Comparison of ENCODE assay signal across 20 cellular contexts in the genomic region with DNA sequence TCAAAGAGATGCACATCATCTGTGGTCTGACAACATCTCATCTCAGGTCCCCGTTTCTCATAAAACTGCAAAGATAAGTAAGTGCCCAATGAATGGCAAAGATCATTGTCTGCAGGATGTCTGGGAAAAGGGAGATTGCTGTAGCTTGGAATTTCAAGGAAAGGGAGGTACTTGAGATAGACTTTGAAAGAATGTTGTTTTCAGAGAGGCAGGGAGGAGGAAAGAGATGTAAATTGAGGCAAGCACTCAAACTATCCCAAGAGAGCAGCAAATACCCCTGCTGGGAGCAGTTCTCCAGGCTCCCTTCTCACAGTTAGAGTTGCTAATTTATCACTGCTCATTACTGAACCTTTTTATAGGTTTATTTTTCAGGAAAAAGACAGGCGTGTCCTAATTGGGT.
DNase-seq lines count a peak whose midpoint lies in the region; ATAC-seq, FAIRE-seq and TF ChIP-seq lines count a peak whose summit lies in the region.
"Had no signal": no experiment of that assay in that cellular context is flagged by ENCODE, and none has a peak within 500 bp of the region (broad histone marks: within the 10 kb centered on the region; RNA-seq: fewer than 3 reads in every experiment).

No MANE protein-coding gene starts in this region.

- H3K79me2 ChIP-seq in endothelial cell of umbilical vein (ENCODE audit: control insufficient read depth, insufficient read depth, low read length) (no peaks in the 10 kb centered on the region), mesendoderm (ENCODE audit: control insufficient read depth, insufficient read depth, low read length) (no peaks in the 10 kb centered on the region)

- no peaks in the 10 kb centered on the region for H3K4me1 Mint-ChIP-seq in activated CD4-positive, alpha-beta T cell treated with anti-CD3 and anti-CD28 coated beads, Interleukin-2, amount 10 ng/mL, durations not matched to agents 7 days and 5 days

- TF ChIP-seq POLR2A in endothelial cell of umbilical vein (IDR thresholded peaks at IDR 0.05; ENCODE audit: low read depth, low read length) = no peak

- no peaks in the 10 kb centered on the region for H3K9me1 ChIP-seq in endothelial cell of umbilical vein (replicated peaks; ENCODE audit: control insufficient read depth, extremely low read depth, insufficient read depth, low read length)

- no peaks in the 10 kb centered on the region for H3K36me3 Mint-ChIP-seq in activated CD4-positive, alpha-beta T cell treated with anti-CD3 and anti-CD28 coated beads, Interleukin-2, amount 10 ng/mL, durations not matched to agents 7 days and 5 days (ENCODE audit: low read depth)

- H3K23ac ChIP-seq in mesendoderm (ENCODE audit: low read length) = no peak overlapping the region

- CTCF ChIA-PET in endothelial cell of umbilical vein (lab: Charles Lee) = interaction anchor here (1.6 kb wide), 1 partner anchor 17 kb away, joined by 3 read pairs; no protein-coding TSS in a partner anchor
- CTCF ChIA-PET in activated CD4-positive, alpha-beta T cell treated with anti-CD3 and anti-CD28 coated beads, Interleukin-2, amount 10 ng/mL, durations not matched to agents 7 days and 5 days (lab: Charles Lee) = no interaction called here

- H3K4ac ChIP-seq in mesendoderm (ENCODE audit: low read depth, low read length) = no peak overlapping the region

- H4K5ac ChIP-seq in mesendoderm (ENCODE audit: low read length) = no peak overlapping the region

- H3K79me1 ChIP-seq in mesendoderm (ENCODE audit: low read length) = no peaks in the 10 kb centered on the region

- H3K4me3 ChIP-seq in HUES64 (ENCODE audit: low read length) (peak overlapping the region; percentile 13; the same call in 1 of the 2 replicates), endothelial cell of umbilical vein (replicated peaks in 1 of 3; ENCODE audit: insufficient read depth in 1 of 3, low read depth in 1 of 3, low read length in 3 of 3) (no peak overlapping the region), mesendoderm (ENCODE audit: low read length) (no peak overlapping the region), heart right ventricle (no peak overlapping the region)
- H3K4me3 ChIP-seq: GM12878, MG63, PC-9 had no signal

- dilution Hi-C loops in endothelial cell of umbilical vein (cut with MboI; ENCODE audit: extremely low pct_ligation_motif_present, low sequenced_read_pairs) = no loop called here

- no peak overlapping the region for H2BK15ac ChIP-seq in mesendoderm (replicated peaks; ENCODE audit: low read depth)

- POLR2A ChIA-PET in endothelial cell of umbilical vein (lab: Charles Lee) = no interaction called here
- POLR2A ChIA-PET in activated CD4-positive, alpha-beta T cell treated with anti-CD3 and anti-CD28 coated beads, Interleukin-2, amount 10 ng/mL, durations not matched to agents 7 days and 5 days (lab: Charles Lee) = no interaction called here

- peak overlapping the region; percentile 66 for H3K9ac ChIP-seq in HUES64 (ENCODE audit: low read depth, low read length)
- H3K9ac ChIP-seq in endothelial cell of umbilical vein (replicated peaks; ENCODE audit: extremely low read depth, insufficient read depth, low read length) = no peak overlapping the region
- peak overlapping the region; percentile 7 for H3K9ac ChIP-seq in mesendoderm (ENCODE audit: low read length)
- H3K9ac ChIP-seq: KMS-11 had no signal

- H3K4me3 Mint-ChIP-seq in activated CD4-positive, alpha-beta T cell treated with anti-CD3 and anti-CD28 coated beads, Interleukin-2, amount 10 ng/mL, durations not matched to agents 7 days and 5 days = no peak overlapping the region

- DNase-seq in endothelial cell of umbilical vein (ENCODE audit: low read depth, low spot score) (peak; percentile 11), mesendoderm (peak; percentile 95), D721Med (ENCODE audit: insufficient read length, low spot score) (no peak), heart right ventricle (no peak)
- no peak for DNase-seq in activated CD4-positive, alpha-beta T cell treated with anti-CD3 and anti-CD28 coated beads, Interleukin-2, amount 10 ng/mL, durations not matched to agents 7 days and 5 days
- DNase-seq in activated CD8-positive, alpha-beta memory T cell treated with anti-CD3 and anti-CD28 coated beads, Interleukin-2, amount 50 U/mL, for 4 hours = no peak
- DNase-seq: COR-L47, MG63, NCI-H1105, NCI-H1694 treated with DMSO at 0.1 percent for 48 hours, NCI-H345, PC-9 had no signal

- H3K4me1 ChIP-seq in HUES64 (ENCODE audit: insufficient read depth, low read length) (peaks cover 67% of the 10 kb centered on the region), endothelial cell of umbilical vein (ENCODE audit: control insufficient read depth, extremely low read depth, insufficient read depth, low read length) (no peaks in the 10 kb centered on the region), mesendoderm (ENCODE audit: control insufficient read depth, low read depth, low read length) (peaks cover 7% of the 10 kb centered on the region), heart right ventricle (peaks cover 0 to 11% (median 0%) of the 10 kb centered on the region in 9 donors)

- no peak overlapping the region for H3K18ac ChIP-seq in mesendoderm (ENCODE audit: low read length)

- peak overlapping the region; percentile 68 for H2BK5ac ChIP-seq in mesendoderm (ENCODE audit: low read length)

- peaks cover 2% of the 10 kb centered on the region for H3K27me3 Mint-ChIP-seq in activated CD4-positive, alpha-beta T cell treated with anti-CD3 and anti-CD28 coated beads, Interleukin-2, amount 10 ng/mL, durations not matched to agents 7 days and 5 days

- H3K27me3 ChIP-seq in HUES64 (ENCODE audit: insufficient read depth, low read length) = no peaks in the 10 kb centered on the region
- H3K27me3 ChIP-seq in endothelial cell of umbilical vein (ENCODE audit: control insufficient read depth in 2 of 2, insufficient read depth in 2 of 2, low read length in 2 of 2) = peaks cover 0 to 10% of the 10 kb centered on the region in 2 experiments
- no peaks in the 10 kb centered on the region for H3K27me3 ChIP-seq in mesendoderm (ENCODE audit: insufficient read depth, low read length, poor library complexity)
- no peaks in the 10 kb centered on the region for H3K27me3 ChIP-seq in heart right ventricle
- H3K27me3 ChIP-seq: MG63 had no signal

- FAIRE-seq in endothelial cell of umbilical vein (lab: Jason Lieb, UNC) (peak; percentile 38), D721Med (lab: Jason Lieb, UNC) (no peak)
- FAIRE-seq: GM12878, GM19239, HepG2 had no signal

- H3K9me3 ChIP-seq in HUES64 (ENCODE audit: insufficient read depth, low read depth, low read length) (no peaks in the 10 kb centered on the region), endothelial cell of umbilical vein (replicated peaks; ENCODE audit: control insufficient read depth, insufficient read depth, low read length) (no peaks in the 10 kb centered on the region), heart right ventricle (no peaks in the 10 kb centered on the region)
- H3K9me3 ChIP-seq: MG63 had no signal

- H3K56ac ChIP-seq in mesendoderm (ENCODE audit: low read length) = peak overlapping the region; percentile 45

- H3K4me2 ChIP-seq in endothelial cell of umbilical vein (ENCODE audit: insufficient read depth, low read length) = no peak overlapping the region
- H3K4me2 ChIP-seq in mesendoderm (ENCODE audit: low read length) = no peak overlapping the region
- H3K4me2 ChIP-seq: KMS-11, PC-9 had no signal

- H3K27ac Mint-ChIP-seq in activated CD4-positive, alpha-beta T cell treated with anti-CD3 and anti-CD28 coated beads, Interleukin-2, amount 10 ng/mL, durations not matched to agents 7 days and 5 days = no peak overlapping the region

- H3K36me3 ChIP-seq in HUES64 (ENCODE audit: insufficient read depth, low read length) = no peaks in the 10 kb centered on the region
- no peaks in the 10 kb centered on the region for H3K36me3 ChIP-seq in endothelial cell of umbilical vein (ENCODE audit: control insufficient read depth in 2 of 2, extremely low read depth in 1 of 2, insufficient read depth in 2 of 2, low read length in 2 of 2)
- no peaks in the 10 kb centered on the region for H3K36me3 ChIP-seq in mesendoderm (ENCODE audit: control insufficient read depth, insufficient read depth, low read length)
- no peaks in the 10 kb centered on the region for H3K36me3 ChIP-seq in heart right ventricle
- H3K36me3 ChIP-seq: MG63 had no signal

- H4K8ac ChIP-seq in mesendoderm (ENCODE audit: low read depth, low read length) = no peak overlapping the region

- intact Hi-C loops in endothelial cell of umbilical vein (cut with micrococcal nuclease) (no loop called here), heart right ventricle (cut with DNase I) (no loop called here)

- BruUV-seq in endothelial cell of umbilical vein (replicated peaks; lab: Mats Ljungman, UMichigan) = no TSS peak

- H3K27ac ChIP-seq in 22Rv1 (peak overlapping the region; percentile 41; the same call in 1 of the 2 replicates), HUES64 (ENCODE audit: low read depth, low read length) (peak overlapping the region; percentile 99), endothelial cell of umbilical vein (ENCODE audit: insufficient read depth, low read depth, low read length) (no peak overlapping the region), mesendoderm (ENCODE audit: low read depth, low read length) (peak overlapping the region; percentile 50), heart right ventricle (no peak overlapping the region)
- H3K27ac ChIP-seq: C4-2B, HL-60, KMS-11, PC-9 had no signal

- H2AK5ac ChIP-seq in mesendoderm (ENCODE audit: low read length) = no peak overlapping the region

- H2AFZ ChIP-seq in endothelial cell of umbilical vein (ENCODE audit: low read depth, low read length) = no peak overlapping the region
- H2AFZ ChIP-seq: PC-9 had no signal

- peak overlapping the region; percentile 76 for H2BK120ac ChIP-seq in mesendoderm (ENCODE audit: low read depth, low read length)

- no peaks in the 10 kb centered on the region for H4K20me1 ChIP-seq in endothelial cell of umbilical vein (replicated peaks; ENCODE audit: control insufficient read depth, extremely low read depth, insufficient read depth, low read length)

- TF ChIP-seq CTCF in 22Rv1 (IDR thresholded peaks at IDR 0.05) (no peak), endothelial cell of umbilical vein (IDR thresholded peaks at IDR 0.05; ENCODE audit: extremely low read depth in 1 of 2, insufficient read depth in 1 of 2, low read depth in 1 of 2, low read length in 2 of 2) (no peak), D721Med (IDR thresholded peaks at IDR 0.05; ENCODE audit: insufficient read depth, missing control alignments) (no peak), heart right ventricle (IDR thresholded peaks at IDR 0.05) (no peak)

- no peaks in the 10 kb centered on the region for H3K9me3 Mint-ChIP-seq in activated CD4-positive, alpha-beta T cell treated with anti-CD3 and anti-CD28 coated beads, Interleukin-2, amount 10 ng/mL, durations not matched to agents 7 days and 5 days

- ATAC-seq in heart right ventricle = no peak
- ATAC-seq: HepG2 had no signal

- WGBS in HUES64 = 0% methylated on average over 2 of the region's 2 CpGs
- WGBS in mesendoderm (ENCODE audit: extremely low coverage, insufficient coverage, low lambda C conversion rate) = no CpG with 5 or more reads among the region's 2 CpGs
- WGBS in heart right ventricle, 2 donors = 43 to 56% methylated on average over 2 of the region's 2 CpGs

TF ChIP-seq in endothelial cell of umbilical vein, 7 proteins besides CTCF, POLR2A, EP300 and RAD21 (continues in another document):
- TF ChIP-seq MYC (IDR thresholded peaks at IDR 0.05; ENCODE audit: low read depth, low read length) (no peak), POLR2AphosphoS5 (IDR thresholded peaks at IDR 0.05; ENCODE audit: insufficient read depth, low read depth, low read length) (no peak)

Comparison
In these comparisons a context has a peak if more than half of its experiments do, and no peak if none do; other contexts are left out.
1. H3K27ac ChIP-seq: peak in 22Rv1 (single experiment), HUES64 (single experiment) and mesendoderm (single experiment); none in endothelial cell of umbilical vein (single experiment) and heart right ventricle (0 of 10).
2. DNase-seq: peak in endothelial cell of umbilical vein (single experiment) and mesendoderm (single experiment); none in D721Med (single experiment), heart right ventricle (0 of 2), activated CD4-positive, alpha-beta T cell treated with anti-CD3 and anti-CD28 coated beads, Interleukin-2, amount 10 ng/mL, durations not matched to agents 7 days and 5 days (single experiment) and activated CD8-positive, alpha-beta memory T cell treated with anti-CD3 and anti-CD28 coated beads, Interleukin-2, amount 50 U/mL, for 4 hours (single experiment).